ENCODE assay signal across 8 cellular contexts in genomic region chr12:12720637-12721250, GRCh38. TPM values are rescaled to one million over a fixed set of nuclear protein-coding genes. Genes with fewer than 3 reads are reported as not detected.
A peak's percentile ranks its signal among the peaks of the same experiment; 100 is the strongest.
DNase-seq lines count a peak whose midpoint lies in the region; ATAC-seq, FAIRE-seq and TF ChIP-seq lines count a peak whose summit lies in the region.

No MANE protein-coding gene starts in this region.

- H3K27me3 ChIP-seq in DND-41 (ENCODE audit: insufficient read depth, low read length, poor library complexity) (no peaks in the 10 kb centered on the region), MG63 (no peaks in the 10 kb centered on the region), breast epithelium (no peaks in the 10 kb centered on the region), osteoblast (ENCODE audit: insufficient read depth, low read length) (no peaks in the 10 kb centered on the region)

- H4K20me1 ChIP-seq in DND-41 (ENCODE audit: insufficient read depth, low read length) (peaks cover 28% of the 10 kb centered on the region), osteoblast (ENCODE audit: insufficient read depth, low read length) (peaks cover 22% of the 10 kb centered on the region)

- H3K9ac ChIP-seq in DND-41 (ENCODE audit: low read depth, low read length): peak overlapping the region; percentile 100

- H3K36me3 ChIP-seq in DND-41 (ENCODE audit: insufficient read depth, low read length) (peaks cover 46% of the 10 kb centered on the region), MG63 (peaks cover 54% of the 10 kb centered on the region), breast epithelium (no peaks in the 10 kb centered on the region), osteoblast (ENCODE audit: insufficient read depth, low read length) (peaks cover 25% of the 10 kb centered on the region)

- no peak for TF ChIP-seq POLR2A in breast epithelium (IDR thresholded peaks at IDR 0.05)

- TF ChIP-seq CTCF in DND-41 (IDR thresholded peaks at IDR 0.05; ENCODE audit: borderline replicate concordance, extremely low read depth, low read length, poor library complexity, severe bottlenecking) (no peak), breast epithelium (IDR thresholded peaks at IDR 0.05) (no peak), osteoblast (IDR thresholded peaks at IDR 0.05; ENCODE audit: extremely low read depth, low read depth, low read length) (no peak)

- H3K4me2 ChIP-seq in DND-41 (ENCODE audit: insufficient read depth, low read length) (peak overlapping the region; percentile 84), osteoblast (ENCODE audit: insufficient read depth, low read length) (peak overlapping the region; percentile 95)

- intact Hi-C loops in breast epithelium (cut with DNase I; ENCODE audit: low total_unique reads): no loop called here

- DNase-seq in DND-41: peak; percentile 44
- peak; percentile 53 for DNase-seq in MG63
- DNase-seq in breast epithelium (ENCODE audit: low spot score in 2 of 2): no peak
- no peak for DNase-seq in osteoblast (ENCODE audit: insufficient read length, low spot score, missing footprints)
- DNase-seq in GM19239 (ENCODE audit: insufficient read length, low spot score): no peak
- no peak for DNase-seq in SKM-1 treated with dmso at 0.1 percent for 144 hours (lab: John Stamatoyannopoulos, UW; ENCODE audit: unreplicated experiment)
- no peak for DNase-seq in NCI-H128 (lab: John Stamatoyannopoulos, UW; ENCODE audit: unreplicated experiment)

- H3K4me1 ChIP-seq in DND-41 (ENCODE audit: insufficient read depth, low read length): peaks cover 47% of the 10 kb centered on the region
- H3K4me1 ChIP-seq in breast epithelium: peaks cover 2 to 8% of the 10 kb centered on the region in 2 donors
- peaks cover 34% of the 10 kb centered on the region for H3K4me1 ChIP-seq in osteoblast (ENCODE audit: insufficient read depth, low read length)

- H3K27ac ChIP-seq in DND-41 (ENCODE audit: low read length) (peak overlapping the region; percentile 100), breast epithelium (peak overlapping the region; percentile 64 to 96), osteoblast (ENCODE audit: low read depth, low read length) (peak overlapping the region; percentile 97)

- no peak for FAIRE-seq in GM19239 (lab: Jason Lieb, UNC)

- H3K4me3 ChIP-seq in DND-41 (ENCODE audit: low read depth in 1 of 2, low read length in 2 of 2): peak overlapping the region in 1 of 2 experiments; percentile 82; a peak in 2 of 4 replicates
- peak overlapping the region; percentile 87 for H3K4me3 ChIP-seq in MG63
- H3K4me3 ChIP-seq in breast epithelium: peak overlapping the region in 2 of 3 donors; percentile 96 to 99
- H3K4me3 ChIP-seq in osteoblast (ENCODE audit: insufficient read depth, low read length): peak overlapping the region; percentile 81

- ATAC-seq in DND-41 (ENCODE audit: insufficient read depth, low read depth): no peak
- ATAC-seq in HG03025 (IDR thresholded peaks at IDR 0.05; ENCODE audit: low FRiP score, unreplicated experiment): no peak

- H2AFZ ChIP-seq in DND-41 (ENCODE audit: low read depth, low read length) (no peak overlapping the region), osteoblast (ENCODE audit: low read length) (no peak overlapping the region)

- H3K79me2 ChIP-seq in DND-41 (ENCODE audit: insufficient read depth, low read length) (peaks cover 89% of the 10 kb centered on the region), osteoblast (ENCODE audit: insufficient read depth, low read length) (peaks cover 55% of the 10 kb centered on the region)

- H3K9me3 ChIP-seq in DND-41 (ENCODE audit: insufficient read depth, low read length, severe bottlenecking) (no peaks in the 10 kb centered on the region), MG63 (no peaks in the 10 kb centered on the region), breast epithelium (no peaks in the 10 kb centered on the region), osteoblast (ENCODE audit: low read depth, low read length) (no peaks in the 10 kb centered on the region)

RNA-seq across cellular contexts. Expression of gene CDKN1B, which starts 3.6 kb away (rescaled TPM):
- 35.1 and 57.9 TPM in 2 replicates for total RNA-seq in MG63 (2014; rRNA removed; shearing (Covaris generic); ENCODE audit: low replicate concordance)
- 100 to 1,000 TPM in 1 of 3 donors, 10 to 100 TPM in 2; 45.0 to 113 (median 100.0) TPM for total RNA-seq in breast epithelium
- total RNA-seq in osteoblast: 44.5 and 52.8 TPM in 2 replicates

RNA-seq across cellular contexts. Expression of gene GPR19, which starts 24.8 kb away (rescaled TPM):
- total RNA-seq in MG63 (2014; rRNA removed; shearing (Covaris generic); ENCODE audit: low replicate concordance): 0.59 TPM in 1 of 2 replicates, not detected in the other
- total RNA-seq in breast epithelium (under 1 TPM in 2 of 3 donors, not detected in 1; 0.33 to 0.59 TPM), osteoblast (under 0.01 and 0.36 TPM in 2 replicates)

Comparison
In these comparisons a context has a peak if more than half of its experiments do, and no peak if none do; other contexts are left out.
1. DNase-seq: peak in DND-41 (single experiment) and MG63 (single experiment); none in breast epithelium (0 of 2), osteoblast (single experiment), GM19239 (single experiment), SKM-1 treated with dmso at 0.1 percent for 144 hours (single experiment) and NCI-H128 (single experiment).
2. Peak in every context shown above with its lines, with median percentiles within 50 percentile points of each other: H3K27ac ChIP-seq.